18 cellular contexts compared by ENCODE assay signal in genomic region chr3:126551839-126552687, GRCh38. TPM values are rescaled to one million over a fixed set of nuclear protein-coding genes. Genes with fewer than 3 reads are reported as not detected.
DNase-seq lines count a peak whose midpoint lies in the region; ATAC-seq and TF ChIP-seq lines count a peak whose summit lies in the region.
"Had no signal": no experiment of that assay in that cellular context is flagged by ENCODE, and none has a peak within 500 bp of the region (broad histone marks: within the 10 kb centered on the region; RNA-seq: fewer than 3 reads in every experiment).

No MANE protein-coding gene starts in this region.

- no peaks in the 10 kb centered on the region for H3K36me3 ChIP-seq in DND-41 (ENCODE audit: insufficient read depth, low read length)

- no peaks in the 10 kb centered on the region for H3K9me3 Mint-ChIP-seq in H9
- H3K9me3 Mint-ChIP-seq in T-helper 2 cell treated with Interferon-gamma antibody and Interleukin-4, amounts not matched to agents 5 μg/mL and 100 μg/mL, for 36 hours = no peaks in the 10 kb centered on the region
- H3K9me3 Mint-ChIP-seq: dendritic cell treated with granulocyte-macrophage colony-stimulating factor and Interleukin-4, amounts not matched to agents 40 ng/mL and 50 ng/mL, for 4 days had no signal

- no peaks in the 10 kb centered on the region for H3K9me3 ChIP-seq in DND-41 (ENCODE audit: insufficient read depth, low read length, severe bottlenecking)
- H3K9me3 ChIP-seq in H9 (ENCODE audit: control insufficient read depth, low read depth, low read length) = no peaks in the 10 kb centered on the region

- H4K8ac ChIP-seq in H9 (replicated peaks; ENCODE audit: insufficient read length, low read depth, low read length) = no peak overlapping the region

- H3T11ph ChIP-seq in H9 (ENCODE audit: low read length) = no peak overlapping the region

- H2AFZ ChIP-seq in DND-41 (ENCODE audit: low read depth, low read length) = no peak overlapping the region
- H2AFZ ChIP-seq in H9 (ENCODE audit: low read length) = no peak overlapping the region
- H2AFZ ChIP-seq: parathyroid adenoma had no signal

- no peak for ATAC-seq in DND-41 (ENCODE audit: insufficient read depth, low read depth)
- no peak for ATAC-seq in left lobe of liver
- no peak for ATAC-seq in sciatic nerve
- ATAC-seq in HG03457 (IDR thresholded peaks at IDR 0.05; ENCODE audit: unreplicated experiment) = no peak
- no peak for ATAC-seq in GM21447 (IDR thresholded peaks at IDR 0.05; ENCODE audit: unreplicated experiment)
- ATAC-seq: esophagus mucosa had no signal

- H3K27me3 ChIP-seq in DND-41 (ENCODE audit: insufficient read depth, low read length, poor library complexity) (no peaks in the 10 kb centered on the region), H9 (ENCODE audit: insufficient read depth, low read length) (no peaks in the 10 kb centered on the region)

- no peaks in the 10 kb centered on the region for H3K36me3 Mint-ChIP-seq in H9 (ENCODE audit: insufficient read depth in 1 of 3, low read depth in 3 of 3)
- H3K36me3 Mint-ChIP-seq in T-helper 2 cell treated with Interferon-gamma antibody and Interleukin-4, amounts not matched to agents 5 μg/mL and 100 μg/mL, for 36 hours (ENCODE audit: low read depth) = no peaks in the 10 kb centered on the region

- no peak overlapping the region for H2BK120ac ChIP-seq in H9 (ENCODE audit: low read depth, low read length, poor library complexity, severe bottlenecking)

- H3K14ac ChIP-seq in H9 (ENCODE audit: insufficient read depth, low read length) = no peak overlapping the region

- no peaks in the 10 kb centered on the region for H3K79me2 ChIP-seq in DND-41 (ENCODE audit: insufficient read depth, low read length)
- no peaks in the 10 kb centered on the region for H3K79me2 ChIP-seq in H9 (ENCODE audit: insufficient read depth, low read length)
- H3K79me2 ChIP-seq: parathyroid adenoma had no signal

- no peak overlapping the region for H4K91ac ChIP-seq in H9 (ENCODE audit: insufficient read length, low read depth, low read length)

- peak; percentile 1 for DNase-seq in DND-41
- DNase-seq in H9 = peak; percentile 19
- peak; percentile 35 for DNase-seq in left lobe of liver (ENCODE audit: low spot score)
- peak; percentile 49 for DNase-seq in sciatic nerve (ENCODE audit: low spot score)
- no peak for DNase-seq in T-helper 2 cell treated with Interferon-gamma antibody and Interleukin-4, amounts not matched to agents 5 μg/mL and 100 μg/mL, for 36 hours (ENCODE audit: low spot score)
- DNase-seq: activated CD4-positive, alpha-beta T cell treated with anti-CD3 and anti-CD28 coated beads, Interleukin-2, amount 50 U/mL, for 4 hours; activated gamma-delta T cell treated with Interleukin-2 at 50 U/mL for 16 hours; NCI-H1694; NCI-H524 treated with DMSO at 0.1 percent for 48 hours; OCI-M1 had no signal

- H3K4me3 ChIP-seq in DND-41 (ENCODE audit: low read depth in 1 of 2, low read length in 2 of 2) = no peak overlapping the region

- H3K56ac ChIP-seq in H9 (ENCODE audit: insufficient read length, low read depth, low read length) = no peak overlapping the region

- H3K18ac ChIP-seq in H9 (ENCODE audit: insufficient read length, low read depth, low read length) = no peak overlapping the region

- peaks cover 7% of the 10 kb centered on the region for H3K27me3 Mint-ChIP-seq in H9 (ENCODE audit: low read depth)
- no peaks in the 10 kb centered on the region for H3K27me3 Mint-ChIP-seq in T-helper 2 cell treated with Interferon-gamma antibody and Interleukin-4, amounts not matched to agents 5 μg/mL and 100 μg/mL, for 36 hours (ENCODE audit: low read depth)

- H3K9ac ChIP-seq in DND-41 (ENCODE audit: low read depth, low read length) = no peak overlapping the region
- no peak overlapping the region for H3K9ac ChIP-seq in H9 (ENCODE audit: extremely low read depth, insufficient read length, low read length)
- H3K9ac ChIP-seq: parathyroid adenoma had no signal

- no peak overlapping the region for H3K23ac ChIP-seq in H9 (ENCODE audit: insufficient read length, low read depth, low read length)

- no peak overlapping the region; a peak in 1 of 7 replicates for H3K27ac Mint-ChIP-seq in H9
- H3K27ac Mint-ChIP-seq in T-helper 2 cell treated with Interferon-gamma antibody and Interleukin-4, amounts not matched to agents 5 μg/mL and 100 μg/mL, for 36 hours = no peak overlapping the region

- peaks cover 3% of the 10 kb centered on the region for H3K4me1 ChIP-seq in DND-41 (ENCODE audit: insufficient read depth, low read length)
- H3K4me1 ChIP-seq in H9 (ENCODE audit: insufficient read depth, low read length) = peaks cover 4% of the 10 kb centered on the region; the same call in 1 of the 2 replicates
- H3K4me1 ChIP-seq: parathyroid adenoma had no signal

- H3K4me1 Mint-ChIP-seq in H9 = peaks cover 33 to 43% of the 10 kb centered on the region in 2 experiments
- no peaks in the 10 kb centered on the region for H3K4me1 Mint-ChIP-seq in T-helper 2 cell treated with Interferon-gamma antibody and Interleukin-4, amounts not matched to agents 5 μg/mL and 100 μg/mL, for 36 hours (ENCODE audit: low read depth)

- H2BK5ac ChIP-seq in H9 (ENCODE audit: insufficient read length, low read length) = no peak overlapping the region

- no peak overlapping the region for H4K5ac ChIP-seq in H9 (ENCODE audit: insufficient read length, low read depth, low read length)

- no peak overlapping the region for H2BK15ac ChIP-seq in H9 (ENCODE audit: low read depth, low read length)

- H3K79me1 ChIP-seq in H9 (ENCODE audit: insufficient read depth, low read depth, low read length, poor library complexity, severe bottlenecking) = no peaks in the 10 kb centered on the region

- intact Hi-C loops in sciatic nerve (cut with DNase I) = no loop called here

- H2BK20ac ChIP-seq in H9 (ENCODE audit: low read depth, low read length, poor library complexity, severe bottlenecking) = no peak overlapping the region

- H2BK12ac ChIP-seq in H9 (ENCODE audit: insufficient read length, low read depth, low read length) = no peak overlapping the region

- no peak overlapping the region for H3K4me2 ChIP-seq in DND-41 (ENCODE audit: insufficient read depth, low read length)
- H3K4me2 ChIP-seq in H9 (ENCODE audit: insufficient read depth, insufficient read length, low read length) = no peak overlapping the region

- no peaks in the 10 kb centered on the region for H3K23me2 ChIP-seq in H9 (ENCODE audit: insufficient read length, low read depth, low read length, poor library complexity, severe bottlenecking)

- H4K20me1 ChIP-seq in DND-41 (ENCODE audit: insufficient read depth, low read length) (no peaks in the 10 kb centered on the region), H9 (ENCODE audit: control insufficient read depth, insufficient read depth, insufficient read length) (no peaks in the 10 kb centered on the region)

- H3K4me3 Mint-ChIP-seq in H9 = no peak overlapping the region
- H3K4me3 Mint-ChIP-seq in T-helper 2 cell treated with Interferon-gamma antibody and Interleukin-4, amounts not matched to agents 5 μg/mL and 100 μg/mL, for 36 hours = no peak overlapping the region
- H3K4me3 Mint-ChIP-seq: dendritic cell treated with granulocyte-macrophage colony-stimulating factor and Interleukin-4, amounts not matched to agents 40 ng/mL and 50 ng/mL, for 4 days had no signal

- H3K27ac ChIP-seq in DND-41 (ENCODE audit: low read length) (no peak overlapping the region), H9 (ENCODE audit: insufficient read length, low read depth, low read length) (no peak overlapping the region)
- H3K27ac ChIP-seq: parathyroid adenoma had no signal

- no CpG with 5 or more reads among the region's 17 CpGs for WGBS in H9 (ENCODE audit: extremely low coverage, insufficient read length, low lambda C conversion rate)

- H3K4ac ChIP-seq in H9 (ENCODE audit: low read depth, low read length) = no peak overlapping the region

- TF ChIP-seq CTCF in DND-41 (IDR thresholded peaks at IDR 0.05; ENCODE audit: borderline replicate concordance, extremely low read depth, low read length, poor library complexity, severe bottlenecking) = no peak
- no peak for TF ChIP-seq CTCF in H9 (conservative IDR thresholded peaks at IDR 0.05)

- no peak overlapping the region for H2AK5ac ChIP-seq in H9 (ENCODE audit: insufficient read length, low read length)

RNA-seq across cellular contexts. Expression of gene C3orf22, which starts 6.7 kb away (rescaled TPM):
- total RNA-seq in H9 (2021) (not detected in 2 replicates), left lobe of liver (not detected), sciatic nerve (not detected)
- total RNA-seq: astrocyte, esophagus mucosa, HT1080, SK-MEL-5 had no signal

RNA-seq across cellular contexts. Expression of gene CHST13, which starts 28.1 kb away (rescaled TPM):
- total RNA-seq in H9 (2021) = 0.85 and 0.99 TPM in 2 replicates
- 43.8 TPM for total RNA-seq in left lobe of liver
- total RNA-seq in sciatic nerve = 0.89 TPM
- total RNA-seq: astrocyte, esophagus mucosa, HT1080 had no signal

RNA-seq across cellular contexts. Expression of gene UROC1, which starts 34.5 kb away (rescaled TPM):
- total RNA-seq in H9 (2021) = not detected in 2 replicates
- 112 TPM for total RNA-seq in left lobe of liver
- total RNA-seq in sciatic nerve = not detected
- total RNA-seq: astrocyte, esophagus mucosa had no signal

Comparison
In these comparisons a context has a peak if more than half of its experiments do, and no peak if none do; other contexts are left out.
1. RNA of gene CHST13, which starts 28.1 kb away (total RNA-seq): 43.8 TPM in left lobe of liver (single experiment); 0.89 TPM in sciatic nerve (single experiment) and 0.85 to 0.99 TPM in H9; every median in the first group is over 10 times any median in the second.
2. RNA of gene UROC1, which starts 34.5 kb away (total RNA-seq): 112 TPM in left lobe of liver (single experiment); not detected in H9 and not detected in sciatic nerve (single experiment); every median in the first group is over 100 times any median in the second.